Comparison of ENCODE assay signal across 25 cellular contexts in the genomic region with DNA sequence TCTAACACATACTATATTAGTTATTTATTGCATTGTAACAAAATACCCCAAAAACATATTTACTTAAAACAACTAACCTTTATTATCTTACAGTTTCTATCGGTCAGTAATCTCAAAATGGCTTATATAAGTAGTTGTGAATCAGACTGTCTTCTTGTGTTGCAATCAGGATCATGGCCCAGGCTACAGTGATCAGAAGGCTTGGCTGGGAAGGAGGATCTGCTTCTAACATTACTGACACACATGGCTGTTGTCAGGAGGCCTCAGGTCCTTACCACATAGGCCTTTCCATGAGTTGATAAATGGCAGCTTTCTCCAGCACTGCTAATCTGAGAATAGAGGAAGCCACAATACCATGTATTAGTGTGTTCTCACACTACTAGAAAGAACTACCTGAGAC.
"Had no signal": no experiment of that assay in that cellular context is flagged by ENCODE, and none has a peak within 500 bp of the region (broad histone marks: within the 10 kb centered on the region; RNA-seq: fewer than 3 reads in every experiment).

No MANE protein-coding gene starts in this region.

- H3K36me3 ChIP-seq: adrenal gland, ascending aorta, MG63, WERI-Rb-1 had no signal

- H3K27me3 Mint-ChIP-seq: activated CD4-positive, alpha-beta T cell treated with anti-CD3 and anti-CD28 coated beads for 36 hours; activated CD8-positive, alpha-beta T cell treated with anti-CD3 and anti-CD28 coated beads for 36 hours; activated naive CD8-positive, alpha-beta T cell treated with anti-CD3 and anti-CD28 coated beads, Interleukin-2, amount 10 ng/mL, durations not matched to agents 7 days and 5 days; central memory CD8-positive, alpha-beta T cell; T-cell had no signal

- ATAC-seq: activated CD4-positive, alpha-beta T cell treated with anti-CD3 and anti-CD28 coated beads for 36 hours; activated CD8-positive, alpha-beta T cell treated with anti-CD3 and anti-CD28 coated beads for 36 hours; activated T-cell treated with anti-CD3 and anti-CD28 coated beads, Interleukin-2, amount 50 U/mL, for 72 hours; body of pancreas; PC-3; T-cell had no signal

- H3K4me1 Mint-ChIP-seq: activated CD4-positive, alpha-beta T cell treated with anti-CD3 and anti-CD28 coated beads for 36 hours; activated naive CD8-positive, alpha-beta T cell treated with anti-CD3 and anti-CD28 coated beads, Interleukin-2, amount 10 ng/mL, durations not matched to agents 7 days and 5 days; central memory CD8-positive, alpha-beta T cell; T-cell had no signal

- H3K4me3 ChIP-seq: adrenal gland, ascending aorta, body of pancreas, MG63 had no signal

- H3K4me3 Mint-ChIP-seq: activated CD4-positive, alpha-beta T cell treated with anti-CD3 and anti-CD28 coated beads for 36 hours; activated CD8-positive, alpha-beta T cell treated with anti-CD3 and anti-CD28 coated beads for 36 hours; activated naive CD8-positive, alpha-beta T cell treated with anti-CD3 and anti-CD28 coated beads, Interleukin-2, amount 10 ng/mL, durations not matched to agents 7 days and 5 days; activated T-cell treated with anti-CD3 and anti-CD28 coated beads, Interleukin-2, amount 50 U/mL, for 72 hours; central memory CD8-positive, alpha-beta T cell; T-cell had no signal

- H3K27ac ChIP-seq: adrenal gland, ascending aorta, body of pancreas, WERI-Rb-1 had no signal

- DNase-seq: activated CD4-positive, alpha-beta T cell treated with anti-CD3 and anti-CD28 coated beads for 36 hours; activated CD4-positive, alpha-beta T cell treated with anti-CD3 and anti-CD28 coated beads, Interleukin-2, amount 50 U/mL, for 1 hour; activated CD8-positive, alpha-beta memory T cell treated with anti-CD3 and anti-CD28 coated beads, Interleukin-2, amount 50 U/mL, for 4 hours; activated CD8-positive, alpha-beta T cell treated with anti-CD3 and anti-CD28 coated beads for 36 hours; activated naive CD4-positive, alpha-beta T cell treated with anti-CD3 and anti-CD28 coated beads, Interleukin-2, amount 50 U/mL, for 16 hours; activated naive CD8-positive, alpha-beta T cell treated with anti-CD3 and anti-CD28 coated beads, Interleukin-2, amount 10 ng/mL, durations not matched to agents 7 days and 5 days; activated T-cell treated with anti-CD3 and anti-CD28 coated beads, Interleukin-2, amount 50 U/mL, for 72 hours; adrenal gland; body of pancreas; MG63; NCI-H1048; NCI-H146; NCI-H187 treated with DMSO at 0.1 percent for 48 hours; NCI-H2081 treated with DMSO at 0.1 percent for 48 hours; NCI-H446; NCI-H524; PC-3; SHP77; T-cell; T-helper 2 cell; T1000; WERI-Rb-1 had no signal

- H3K36me3 Mint-ChIP-seq: activated naive CD8-positive, alpha-beta T cell treated with anti-CD3 and anti-CD28 coated beads, Interleukin-2, amount 10 ng/mL, durations not matched to agents 7 days and 5 days; T-cell had no signal

- H3K4me1 ChIP-seq: adrenal gland, ascending aorta, body of pancreas had no signal

- H3K9me3 Mint-ChIP-seq: activated CD8-positive, alpha-beta T cell treated with anti-CD3 and anti-CD28 coated beads for 36 hours; activated naive CD8-positive, alpha-beta T cell treated with anti-CD3 and anti-CD28 coated beads, Interleukin-2, amount 10 ng/mL, durations not matched to agents 7 days and 5 days; activated T-cell treated with anti-CD3 and anti-CD28 coated beads, Interleukin-2, amount 50 U/mL, for 72 hours; activated T-helper 2 cell treated with anti-CD3 and anti-CD28 coated beads, Interferon-gamma antibody, Interleukin-2, Interleukin-4, amounts not matched to agents 10 μg/mL and 5 μg/mL and 100 μg/mL, durations not matched to agents 14 hours and 24 hours and 36 hours; central memory CD8-positive, alpha-beta T cell; T-cell had no signal

- H3K27ac Mint-ChIP-seq: activated CD4-positive, alpha-beta T cell treated with anti-CD3 and anti-CD28 coated beads for 36 hours; activated CD8-positive, alpha-beta T cell treated with anti-CD3 and anti-CD28 coated beads for 36 hours; activated naive CD8-positive, alpha-beta T cell treated with anti-CD3 and anti-CD28 coated beads, Interleukin-2, amount 10 ng/mL, durations not matched to agents 7 days and 5 days; activated T-cell treated with anti-CD3 and anti-CD28 coated beads, Interleukin-2, amount 50 U/mL, for 72 hours; activated T-helper 2 cell treated with anti-CD3 and anti-CD28 coated beads, Interferon-gamma antibody, Interleukin-2, Interleukin-4, amounts not matched to agents 10 μg/mL and 5 μg/mL and 100 μg/mL, durations not matched to agents 14 hours and 24 hours and 36 hours; T-cell had no signal

- H3K9me3 ChIP-seq: adrenal gland, ascending aorta, body of pancreas, MG63 had no signal

- H3K27me3 ChIP-seq: adrenal gland, ascending aorta, body of pancreas, MG63 had no signal
